Comparison of ENCODE assay signal across 7 cellular contexts in genomic region chrX:19889582-19890342, GRCh38.
DNase-seq lines count a peak whose midpoint lies in the region; ATAC-seq and TF ChIP-seq lines count a peak whose summit lies in the region.

No MANE protein-coding gene starts in this region.

- peak; percentile 49 for ATAC-seq in HG02885 (IDR thresholded peaks at IDR 0.05; ENCODE audit: poor library complexity, unreplicated experiment)
- ATAC-seq in SK-N-SH treated with all-trans-retinoic acid at 6 μM for 48 hours = peak; percentile 34
- peak; percentile 46 for ATAC-seq in stimulated activated naive CD8-positive, alpha-beta T cell treated with anti-CD3 and anti-CD28 coated beads, Interleukin-15, Interleukin-2, amounts not matched to agents 100 U/mL and 50 U/mL, for 24 hours

- TF ChIP-seq CTCF in GM13977 (IDR thresholded peaks at IDR 0.05; ENCODE audit: extremely low read depth, insufficient read depth, missing control alignments) = peak; percentile 33

- in situ Hi-C loops in GM13977 (cut with MboI; ENCODE audit: low pct_unique_long_range_greater_than_20kb, low sequenced_read_pairs, unreplicated experiment) = no loop called here

- peak; percentile 58 for DNase-seq in GM13977 (ENCODE audit: low spot score)
- peak; percentile 29 for DNase-seq in central memory CD4-positive, alpha-beta T cell
- peak; percentile 50 for DNase-seq in stimulated activated naive CD8-positive, alpha-beta T cell treated with anti-CD3 and anti-CD28 coated beads, Interleukin-15, Interleukin-2, amounts not matched to agents 100 U/mL and 50 U/mL, for 24 hours
- DNase-seq in medulla oblongata (ENCODE audit: extremely low spot score) = no peak
- DNase-seq in AML-193 (lab: John Stamatoyannopoulos, UW) = no peak

TF ChIP-seq in SK-N-SH treated with all-trans-retinoic acid at 6 μM for 48 hours, 23 proteins besides CTCF, POLR2A, EP300 and RAD21:
- TF ChIP-seq ISL1 (CRISPR knock-in tag; IDR thresholded peaks at IDR 0.05) (no peak), ZNF70 (CRISPR knock-in tag; IDR thresholded peaks at IDR 0.05) (no peak), PPARA (CRISPR knock-in tag; IDR thresholded peaks at IDR 0.05; ENCODE audit: borderline replicate concordance) (no peak), TOX (CRISPR knock-in tag; IDR thresholded peaks at IDR 0.05; ENCODE audit: borderline replicate concordance) (no peak), ZFP3 (CRISPR knock-in tag; IDR thresholded peaks at IDR 0.05) (no peak; the same call in 1 of the 2 replicates), CREB5 (CRISPR knock-in tag; IDR thresholded peaks at IDR 0.05; ENCODE audit: low read depth) (no peak), CSDC2 (CRISPR knock-in tag; IDR thresholded peaks at IDR 0.05) (no peak), ESRRG (CRISPR knock-in tag; IDR thresholded peaks at IDR 0.05) (no peak)
- TF ChIP-seq, protein P1, sequence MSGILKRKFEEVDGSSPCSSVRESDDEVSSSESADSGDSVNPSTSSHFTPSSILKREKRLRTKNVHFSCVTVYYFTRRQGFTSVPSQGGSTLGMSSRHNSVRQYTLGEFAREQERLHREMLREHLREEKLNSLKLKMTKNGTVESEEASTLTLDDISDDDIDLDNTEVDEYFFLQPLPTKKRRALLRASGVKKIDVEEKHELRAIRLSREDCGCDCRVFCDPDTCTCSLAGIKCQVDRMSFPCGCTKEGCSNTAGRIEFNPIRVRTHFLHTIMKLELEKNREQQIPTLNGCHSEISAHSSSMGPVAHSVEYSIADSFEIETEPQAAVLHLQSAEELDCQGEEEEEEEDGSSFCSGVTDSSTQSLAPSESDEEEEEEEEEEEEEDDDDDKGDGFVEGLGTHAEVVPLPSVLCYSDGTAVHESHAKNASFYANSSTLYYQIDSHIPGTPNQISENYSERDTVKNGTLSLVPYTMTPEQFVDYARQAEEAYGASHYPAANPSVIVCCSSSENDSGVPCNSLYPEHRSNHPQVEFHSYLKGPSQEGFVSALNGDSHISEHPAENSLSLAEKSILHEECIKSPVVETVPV (CRISPR knock-in tag; IDR thresholded peaks at IDR 0.05) = no peak
TF ChIP-seq in SK-N-SH treated with all-trans-retinoic acid at 6 μM for 48 hours: peak in this region for 0.

Comparison
In these comparisons a context has a peak if more than half of its experiments do, and no peak if none do; other contexts are left out.
1. DNase-seq: peak in GM13977 (single experiment), central memory CD4-positive, alpha-beta T cell (single experiment) and stimulated activated naive CD8-positive, alpha-beta T cell treated with anti-CD3 and anti-CD28 coated beads, Interleukin-15, Interleukin-2, amounts not matched to agents 100 U/mL and 50 U/mL, for 24 hours (single experiment); none in medulla oblongata (single experiment) and AML-193 (0 of 2).
2. Peak in every context shown above with its lines, with median percentiles within 50 percentile points of each other: ATAC-seq.